In genomic region chr15:100131321-100132224, GRCh38 we compare ENCODE assay signal across 8 cellular contexts.
DNase-seq lines count a peak whose midpoint lies in the region; ATAC-seq and TF ChIP-seq lines count a peak whose summit lies in the region.

No MANE protein-coding gene starts in this region.

- no peaks in the 10 kb centered on the region for H3K9me3 Mint-ChIP-seq in activated CD8-positive, alpha-beta memory T cell treated with anti-CD3 and anti-CD28 coated beads, Interleukin-2, amount 10 ng/mL, durations not matched to agents 7 days and 5 days (ENCODE audit: low read depth)

- no peak for TF ChIP-seq POLR2A in right lobe of liver (IDR thresholded peaks at IDR 0.05)
- TF ChIP-seq POLR2A in tibial nerve (IDR thresholded peaks at IDR 0.05): no peak

- no peaks in the 10 kb centered on the region for H4K20me1 ChIP-seq in GM23248 (ENCODE audit: insufficient read depth)

- H3K4me3 ChIP-seq in ascending aorta (peak overlapping the region; percentile 2 to 53), right lobe of liver (peak overlapping the region; percentile 1 to 29 (median 26)), tibial nerve (peak overlapping the region in 3 of 4 donors; percentile 16 to 45 (median 30)), GM23248 (no peak overlapping the region)

- no peak overlapping the region for H3K4me2 ChIP-seq in GM23248 (ENCODE audit: unreplicated experiment)

- DNase-seq in activated CD8-positive, alpha-beta memory T cell treated with anti-CD3 and anti-CD28 coated beads, Interleukin-2, amount 10 ng/mL, durations not matched to agents 7 days and 5 days: no peak
- no peak for DNase-seq in activated CD8-positive, alpha-beta memory T cell treated with anti-CD3 and anti-CD28 coated beads for 24 hours
- DNase-seq in ascending aorta (ENCODE audit: low spot score in 2 of 2) (no peak), right lobe of liver (peak; percentile 67 to 73 (median 68)), tibial nerve (ENCODE audit: low spot score in 2 of 2) (no peak), GM23248 (no peak)

- intact Hi-C loops in ascending aorta (cut with DNase I) (loop anchor here (2.0 to 10.0 kb wide), 2 partner anchors 167 to 203 kb away; no protein-coding TSS in a partner anchor), right lobe of liver (cut with DNase I) (no loop called here)

- H3K27me3 Mint-ChIP-seq in activated CD8-positive, alpha-beta memory T cell treated with anti-CD3 and anti-CD28 coated beads, Interleukin-2, amount 10 ng/mL, durations not matched to agents 7 days and 5 days: no peaks in the 10 kb centered on the region

- no peak overlapping the region for H3K4me3 Mint-ChIP-seq in activated CD8-positive, alpha-beta memory T cell treated with anti-CD3 and anti-CD28 coated beads, Interleukin-2, amount 10 ng/mL, durations not matched to agents 7 days and 5 days

- H3F3A ChIP-seq in GM23248 (ENCODE audit: insufficient read depth): no peaks in the 10 kb centered on the region

- TF ChIP-seq CTCF in ascending aorta (IDR thresholded peaks at IDR 0.05) (peak; percentile 53 to 81 (median 72)), right lobe of liver (IDR thresholded peaks at IDR 0.05) (peak; percentile 36 to 49 (median 42)), tibial nerve (IDR thresholded peaks at IDR 0.05) (peak; percentile 15 to 68 (median 61))

- WGBS in right lobe of liver (ENCODE audit: insufficient coverage, low coverage, low lambda C conversion rate, missing lambda C conversion rate): 18% methylated on average over 4 of the region's 25 CpGs
- WGBS in tibial nerve, 2 donors: 47 to 49% methylated on average over 25 of the region's 25 CpGs
- 78 to 83% methylated on average over 18 to 23 of the region's 25 CpGs for WGBS in GM23248 (ENCODE audit: low coverage in 1 of 2, low lambda C conversion rate in 2 of 2, missing lambda C conversion rate in 2 of 2), 2 experiments

- in situ Hi-C loops in GM23248 (cut with MboI): no loop called here

- no peak overlapping the region for H2AFZ ChIP-seq in GM23248

- peak; percentile 69 for ATAC-seq in activated CD8-positive, alpha-beta memory T cell treated with anti-CD3 and anti-CD28 coated beads, Interleukin-2, amount 10 ng/mL, durations not matched to agents 7 days and 5 days
- ATAC-seq in right lobe of liver (peak; percentile 79 to 87 (median 85)), HG02678 (IDR thresholded peaks at IDR 0.05; ENCODE audit: unreplicated experiment) (no peak), GM18907 (IDR thresholded peaks at IDR 0.05; ENCODE audit: unreplicated experiment) (no peak)

- no peak overlapping the region for H3K27ac Mint-ChIP-seq in activated CD8-positive, alpha-beta memory T cell treated with anti-CD3 and anti-CD28 coated beads, Interleukin-2, amount 10 ng/mL, durations not matched to agents 7 days and 5 days

- no peaks in the 10 kb centered on the region for H3K79me2 ChIP-seq in GM23248 (ENCODE audit: insufficient read depth)

- H3K9ac ChIP-seq in GM23248: no peak overlapping the region

- CTCF ChIA-PET in activated CD8-positive, alpha-beta memory T cell treated with anti-CD3 and anti-CD28 coated beads, Interleukin-2, amount 10 ng/mL, durations not matched to agents 7 days and 5 days (lab: Charles Lee): no interaction called here

- no peaks in the 10 kb centered on the region for H3K36me3 Mint-ChIP-seq in activated CD8-positive, alpha-beta memory T cell treated with anti-CD3 and anti-CD28 coated beads, Interleukin-2, amount 10 ng/mL, durations not matched to agents 7 days and 5 days

- H3K9me3 ChIP-seq in ascending aorta (no peaks in the 10 kb centered on the region), right lobe of liver (no peaks in the 10 kb centered on the region), tibial nerve (no peaks in the 10 kb centered on the region), GM23248 (ENCODE audit: low read depth) (no peaks in the 10 kb centered on the region)

- no peaks in the 10 kb centered on the region for H3K9me2 ChIP-seq in GM23248 (ENCODE audit: insufficient read depth)

- TF ChIP-seq EP300 in tibial nerve (IDR thresholded peaks at IDR 0.05): peak in 1 of 2 donors; percentile 36

- H3K27ac ChIP-seq in ascending aorta: peak overlapping the region in 1 of 2 donors; percentile 42
- H3K27ac ChIP-seq in right lobe of liver: peak overlapping the region; percentile 20 to 92 (median 66)
- H3K27ac ChIP-seq in tibial nerve: peak overlapping the region in 3 of 4 donors; percentile 57 to 78 (median 70)
- no peak overlapping the region for H3K27ac ChIP-seq in GM23248

- H3K4me1 Mint-ChIP-seq in activated CD8-positive, alpha-beta memory T cell treated with anti-CD3 and anti-CD28 coated beads, Interleukin-2, amount 10 ng/mL, durations not matched to agents 7 days and 5 days: peaks cover 5% of the 10 kb centered on the region

- no peaks in the 10 kb centered on the region for H3K36me3 ChIP-seq in ascending aorta
- H3K36me3 ChIP-seq in right lobe of liver: no peaks in the 10 kb centered on the region
- no peaks in the 10 kb centered on the region for H3K36me3 ChIP-seq in tibial nerve
- H3K36me3 ChIP-seq in GM23248 (ENCODE audit: low read depth): no peaks in the 10 kb centered on the region

- H3K27me3 ChIP-seq in ascending aorta (no peaks in the 10 kb centered on the region), right lobe of liver (no peaks in the 10 kb centered on the region), tibial nerve (no peaks in the 10 kb centered on the region), GM23248 (replicated peaks; ENCODE audit: insufficient read depth) (no peaks in the 10 kb centered on the region)

- H3K4me1 ChIP-seq in ascending aorta (no peaks in the 10 kb centered on the region), right lobe of liver (peaks cover 0 to 16% (median 6%) of the 10 kb centered on the region in 4 donors), tibial nerve (peaks cover 0 to 22% (median 0%) of the 10 kb centered on the region in 4 donors), GM23248 (ENCODE audit: insufficient read depth) (no peaks in the 10 kb centered on the region)

Comparison
In these comparisons a context has a peak if more than half of its experiments do, and no peak if none do; other contexts are left out.
1. ATAC-seq: peak in activated CD8-positive, alpha-beta memory T cell treated with anti-CD3 and anti-CD28 coated beads, Interleukin-2, amount 10 ng/mL, durations not matched to agents 7 days and 5 days (single experiment) and right lobe of liver (4 of 4); none in HG02678 (single experiment) and GM18907 (single experiment).
2. DNase-seq: peak in right lobe of liver (3 of 3); none in activated CD8-positive, alpha-beta memory T cell treated with anti-CD3 and anti-CD28 coated beads, Interleukin-2, amount 10 ng/mL, durations not matched to agents 7 days and 5 days (single experiment), activated CD8-positive, alpha-beta memory T cell treated with anti-CD3 and anti-CD28 coated beads for 24 hours (single experiment), ascending aorta (0 of 2), tibial nerve (0 of 2) and GM23248 (single experiment).
3. Peak in every context shown above with its lines, with median percentiles within 50 percentile points of each other: CTCF ChIP-seq.